Comparison of ENCODE assay signal across 2 cellular contexts in genomic region chr19:1631557-1632100, GRCh38.
TF ChIP-seq lines count a peak whose summit lies in the region.

No MANE protein-coding gene starts in this region.

TF ChIP-seq in HEK293, 187 proteins besides CTCF, POLR2A, EP300 and RAD21:
- TF ChIP-seq ZNF354C (tag by site-specific recombination; IDR thresholded peaks at IDR 0.05; ENCODE audit: borderline replicate concordance, low read depth) (no peak), ZNF341 (tag by site-specific recombination; IDR thresholded peaks at IDR 0.05; ENCODE audit: low read depth) (0 out of 2 replicates have a peak, but pooled peaks have one; percentile 19)

TF ChIP-seq in K562, 482 proteins besides CTCF, POLR2A, EP300 and RAD21:
- TF ChIP-seq RBM14 (IDR thresholded peaks at IDR 0.05; ENCODE audit: borderline replicate concordance, insufficient read depth, low read depth, low read length) (no peak), TAF1 (IDR thresholded peaks at IDR 0.05; ENCODE audit: control insufficient read depth, extremely low read depth, insufficient read depth, low read length, severe bottlenecking) (no peak), FOXA1 (IDR thresholded peaks at IDR 0.05; ENCODE audit: borderline replicate concordance) (no peak), POLR2G (IDR thresholded peaks at IDR 0.05; ENCODE audit: low read depth, low read length) (0 out of 2 replicates have a peak, but pooled peaks have one; percentile 52), RBM34 (IDR thresholded peaks at IDR 0.05; ENCODE audit: borderline replicate concordance, insufficient read depth, low read length) (no peak)
TF ChIP-seq in K562: peak in this region for 1.
